ENCODE assay signal across 12 cellular contexts in the genomic region with DNA sequence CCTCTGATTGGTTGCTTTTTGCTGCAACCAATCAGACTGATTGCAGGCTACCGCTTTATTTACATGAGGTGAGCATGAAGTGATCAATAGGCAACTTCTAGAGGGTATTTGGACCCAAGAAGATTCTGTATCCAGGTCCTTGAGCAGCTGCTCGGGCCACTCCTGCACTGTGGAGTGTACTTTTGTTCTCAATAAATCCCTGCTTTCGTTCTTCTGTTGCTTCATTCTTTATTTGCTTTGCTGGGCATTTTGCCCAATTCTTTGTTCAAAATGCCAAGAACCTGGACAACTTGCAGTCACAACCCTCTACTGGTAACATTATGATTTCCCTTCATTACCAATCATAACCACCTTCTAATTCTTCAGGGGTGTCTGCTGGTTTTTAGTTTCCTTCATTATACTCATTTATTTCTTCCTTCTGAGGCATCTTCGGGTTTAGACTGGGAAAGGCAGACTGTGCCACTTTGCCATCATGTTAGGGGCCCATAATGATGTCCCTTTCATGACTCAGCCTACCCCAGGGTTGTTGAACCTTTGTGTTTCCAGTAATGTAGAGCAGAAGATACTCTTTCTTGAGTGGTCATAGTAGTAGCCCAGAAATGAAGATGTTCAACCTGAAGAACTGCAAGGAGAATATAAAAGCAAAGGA. TPM values are rescaled to one million over a fixed set of nuclear protein-coding genes. Genes with fewer than 3 reads are reported as not detected.
DNase-seq lines count a peak whose midpoint lies in the region; ATAC-seq and TF ChIP-seq lines count a peak whose summit lies in the region.
"Had no signal": no experiment of that assay in that cellular context is flagged by ENCODE, and none has a peak within 500 bp of the region (broad histone marks: within the 10 kb centered on the region; RNA-seq: fewer than 3 reads in every experiment).

No MANE protein-coding gene starts in this region.

- ATAC-seq in mucosa of descending colon (peak; percentile 86), GM21367 (IDR thresholded peaks at IDR 0.05; ENCODE audit: unreplicated experiment) (no peak), GM18520 (IDR thresholded peaks at IDR 0.05; ENCODE audit: unreplicated experiment) (no peak)

- no peaks in the 10 kb centered on the region for H3K9me3 ChIP-seq in mucosa of descending colon
- no peaks in the 10 kb centered on the region for H3K9me3 ChIP-seq in sigmoid colon
- H3K9me3 ChIP-seq: esophagus muscularis mucosa had no signal

- POLR2A ChIA-PET in BJ (lab: Charles Lee): no interaction called here

- no peak for TF ChIP-seq CTCF in BJ (IDR thresholded peaks at IDR 0.05; ENCODE audit: insufficient read depth, low read depth, low read length)
- no peak for TF ChIP-seq CTCF in cardiac fibroblast (IDR thresholded peaks at IDR 0.05; ENCODE audit: low read depth, low read length)
- no peak for TF ChIP-seq CTCF in mucosa of descending colon (IDR thresholded peaks at IDR 0.05)
- no peak for TF ChIP-seq CTCF in sigmoid colon (IDR thresholded peaks at IDR 0.05)

- no peak for TF ChIP-seq EP300 in sigmoid colon (IDR thresholded peaks at IDR 0.05)

- no peaks in the 10 kb centered on the region for H3K27me3 ChIP-seq in BJ (ENCODE audit: control insufficient read depth, insufficient read depth, low read length)
- no peaks in the 10 kb centered on the region for H3K27me3 ChIP-seq in sigmoid colon
- H3K27me3 ChIP-seq: esophagus muscularis mucosa had no signal

- H3K36me3 ChIP-seq in BJ (ENCODE audit: control insufficient read depth, insufficient read depth, low read length): no peaks in the 10 kb centered on the region
- no peaks in the 10 kb centered on the region for H3K36me3 ChIP-seq in mucosa of descending colon (ENCODE audit: low read depth)
- H3K36me3 ChIP-seq in sigmoid colon: no peaks in the 10 kb centered on the region
- H3K36me3 ChIP-seq: esophagus muscularis mucosa had no signal

- no peak for TF ChIP-seq POLR2A in sigmoid colon (IDR thresholded peaks at IDR 0.05)

- CTCF ChIA-PET in BJ (lab: Yijun Ruan, JAX): no interaction called here

- intact Hi-C loops in mucosa of descending colon (cut with DNase I, micrococcal nuclease): no loop called here
- intact Hi-C loops in sigmoid colon (cut with DNase I): no loop called here

- 17 to 65% methylated on average over 4 of the region's 4 CpGs for WGBS in sigmoid colon, 2 donors

- peaks cover 6% of the 10 kb centered on the region for H3K4me1 ChIP-seq in mucosa of descending colon (ENCODE audit: low read depth)
- H3K4me1 ChIP-seq in sigmoid colon: peaks cover 0 to 6% (median 3%) of the 10 kb centered on the region in 4 donors

- peak overlapping the region in 1 of 4 donors; percentile 19 for H3K27ac ChIP-seq in sigmoid colon
- H3K27ac ChIP-seq: esophagus muscularis mucosa, HL-60 had no signal

- DNase-seq in BJ (ENCODE audit: low read depth) (peak; percentile 17), NCI-H1105 (lab: John Stamatoyannopoulos, UW) (peak; percentile 29), cardiac fibroblast (ENCODE audit: low read depth in 2 of 2) (peak; percentile 80 to 83), mucosa of descending colon (peak in 1 of 3 donors; percentile 71), cerebellar nuclear complex (lab: John Stamatoyannopoulos, UW) (no peak), sigmoid colon (no peak)
- DNase-seq: activated gamma-delta T cell, NCI-H510A had no signal

- H3K4me3 ChIP-seq in BJ (ENCODE audit: low read depth, low read length): no peak overlapping the region
- no peak overlapping the region for H3K4me3 ChIP-seq in cardiac fibroblast (replicated peaks in 1 of 2; ENCODE audit: low read depth in 2 of 2, low read length in 2 of 2)
- no peak overlapping the region for H3K4me3 ChIP-seq in mucosa of descending colon
- no peak overlapping the region for H3K4me3 ChIP-seq in sigmoid colon

RNA-seq across cellular contexts. Expression of gene LIMA1, which starts 43.4 kb away (rescaled TPM):
- polyA plus RNA-seq in BJ (2011; rRNA removed): 368 and 384 TPM in 2 replicates
- polyA minus RNA-seq in BJ (2011; rRNA and poly(A)+ RNA removed): 243 and 392 TPM in 2 replicates
- total RNA-seq in mucosa of descending colon: 100 to 1,000 TPM; 155 to 364 (median 249) TPM
- 100 to 1,000 TPM in 1 of 4 donors, 10 to 100 TPM in 3; 39.7 to 111 (median 41.6) TPM for total RNA-seq in sigmoid colon
- polyA plus RNA-seq in sigmoid colon: 100 to 1,000 TPM; 108 to 181 (median 175) TPM

Comparison
In these comparisons a context has a peak if more than half of its experiments do, and no peak if none do; other contexts are left out.
1. DNase-seq: peak in BJ (single experiment), NCI-H1105 (single experiment) and cardiac fibroblast (2 of 2); none in cerebellar nuclear complex (0 of 2) and sigmoid colon (single experiment).